1 cellular context compared by ENCODE assay signal in genomic region chr9:135343733-135344522, GRCh38.
A peak's percentile ranks its signal among the peaks of the same experiment; 100 is the strongest.
TF ChIP-seq lines count a peak whose summit lies in the region.

No MANE protein-coding gene starts in this region.

TF ChIP-seq in K562, 482 proteins besides CTCF, POLR2A, EP300 and RAD21 (continued from another document):
- TF ChIP-seq CTCFL (IDR thresholded peaks at IDR 0.05; ENCODE audit: borderline replicate concordance, insufficient read depth, low read depth, low read length, poor library complexity, severe bottlenecking) (peak; percentile 50), ZNF449 (CRISPR knock-in tag; IDR thresholded peaks at IDR 0.05) (no peak), ZNF518B (CRISPR knock-in tag; IDR thresholded peaks at IDR 0.05) (no peak), MYC (IDR thresholded peaks at IDR 0.05; ENCODE audit: low read depth, low read length) (0 out of 2 replicates have a peak, but pooled peaks have one; percentile 19), MYC (CRISPR knock-in tag; IDR thresholded peaks at IDR 0.05; ENCODE audit: borderline replicate concordance, low read depth) (no peak), GTF2E2 (tag; IDR thresholded peaks at IDR 0.05) (no peak), GABPB1 (CRISPR knock-in tag; IDR thresholded peaks at IDR 0.05) (no peak), STAT5B (CRISPR knock-in tag; IDR thresholded peaks at IDR 0.05) (no peak), TFAP4 (CRISPR knock-in tag; IDR thresholded peaks at IDR 0.05; ENCODE audit: borderline replicate concordance) (peak; percentile 26; the same call in 1 of the 2 replicates)
